In genomic region chr3:172561894-172562664, GRCh38 we compare ENCODE assay signal across 9 cellular contexts. TPM values are rescaled to one million over a fixed set of nuclear protein-coding genes. Genes with fewer than 3 reads are reported as not detected.
DNase-seq lines count a peak whose midpoint lies in the region; ATAC-seq, FAIRE-seq and TF ChIP-seq lines count a peak whose summit lies in the region.
"Had no signal": no experiment of that assay in that cellular context is flagged by ENCODE, and none has a peak within 500 bp of the region (broad histone marks: within the 10 kb centered on the region; RNA-seq: fewer than 3 reads in every experiment).

No MANE protein-coding gene starts in this region.

- H3K23ac ChIP-seq in neuronal stem cell (ENCODE audit: low read depth, low read length, poor library complexity): no peak overlapping the region

- H3K9me3 ChIP-seq in astrocyte (ENCODE audit: insufficient read depth, low read depth, low read length) (no peaks in the 10 kb centered on the region), neuronal stem cell (replicated peaks in 1 of 2; ENCODE audit: control insufficient read depth in 2 of 2, insufficient read depth in 1 of 2, low read depth in 1 of 2, low read length in 2 of 2) (no peaks in the 10 kb centered on the region)
- H3K9me3 ChIP-seq in naive thymus-derived CD4-positive, alpha-beta T cell (ENCODE audit: control insufficient read depth in 2 of 3, low read length in 3 of 3): no peaks in the 10 kb centered on the region

- H2BK15ac ChIP-seq in neuronal stem cell (ENCODE audit: low read length): no peak overlapping the region

- no peaks in the 10 kb centered on the region for H3K36me3 Mint-ChIP-seq in astrocyte (ENCODE audit: low read depth, unreplicated experiment)
- peaks cover 0 to 13% (median 0%) of the 10 kb centered on the region in 5 donors for H3K36me3 Mint-ChIP-seq in naive thymus-derived CD4-positive, alpha-beta T cell

- no peaks in the 10 kb centered on the region for H3K79me2 ChIP-seq in astrocyte (ENCODE audit: insufficient read depth, low read length)

- no peak overlapping the region for H3K4ac ChIP-seq in neuronal stem cell (ENCODE audit: low read length)

- H3K27ac ChIP-seq in astrocyte (ENCODE audit: low read depth, low read length) (peak overlapping the region; percentile 23), neuronal stem cell (replicated peaks; ENCODE audit: low read length) (no peak overlapping the region)
- H3K27ac ChIP-seq in naive thymus-derived CD4-positive, alpha-beta T cell (ENCODE audit: low read depth, low read length): no peak overlapping the region

- no peaks in the 10 kb centered on the region for H3K79me1 ChIP-seq in neuronal stem cell (ENCODE audit: low read depth, low read length)

- no peak overlapping the region for H3K4me3 Mint-ChIP-seq in astrocyte (ENCODE audit: unreplicated experiment)
- H3K4me3 Mint-ChIP-seq in naive thymus-derived CD4-positive, alpha-beta T cell: peak overlapping the region in 4 of 10 donors; percentile 13 to 69 (median 51)

- no peak for FAIRE-seq in astrocyte (lab: Jason Lieb, UNC)

- H3K9me3 Mint-ChIP-seq in astrocyte (ENCODE audit: unreplicated experiment): peaks cover 5% of the 10 kb centered on the region
- peaks cover 0 to 9% (median 0%) of the 10 kb centered on the region in 11 donors for H3K9me3 Mint-ChIP-seq in naive thymus-derived CD4-positive, alpha-beta T cell

- H3K14ac ChIP-seq in neuronal stem cell (ENCODE audit: low read length): no peak overlapping the region

- H2BK120ac ChIP-seq in neuronal stem cell (ENCODE audit: low read depth, low read length): no peak overlapping the region

- intact Hi-C loops in naive thymus-derived CD4-positive, alpha-beta T cell (cut with micrococcal nuclease): loop anchor here (1.0 to 2.0 kb wide), 5 partner anchors 15 to 39 kb away; partner anchors contain the start of gene TNFSF10 (in 1 of the 2)

- H4K91ac ChIP-seq in neuronal stem cell (ENCODE audit: low read depth, low read length, poor library complexity): no peak overlapping the region

- DNase-seq in CD1c-positive myeloid dendritic cell (ENCODE audit: extremely low spot score): peak; percentile 34
- no peak for DNase-seq in astrocyte (ENCODE audit: low read depth)
- no peak for DNase-seq in naive thymus-derived CD4-positive, alpha-beta T cell
- DNase-seq in NCI-H2107 (lab: John Stamatoyannopoulos, UW): no peak
- no peak for DNase-seq in mucosa of gallbladder (ENCODE audit: low spot score)
- no peak for DNase-seq in neuronal stem cell (ENCODE audit: low spot score)

- ATAC-seq in HG02981 (IDR thresholded peaks at IDR 0.05; ENCODE audit: unreplicated experiment) (peak; percentile 4), HG03565 (IDR thresholded peaks at IDR 0.05; ENCODE audit: unreplicated experiment) (no peak)
- ATAC-seq in naive thymus-derived CD4-positive, alpha-beta T cell: no peak

- no peak overlapping the region for H2AFZ ChIP-seq in astrocyte (ENCODE audit: low read depth, low read length)
- H2AFZ ChIP-seq in neuronal stem cell (ENCODE audit: low read length): no peak overlapping the region

- POLR2A ChIA-PET in naive thymus-derived CD4-positive, alpha-beta T cell (lab: Charles Lee): no interaction called here

- H3K36me3 ChIP-seq in astrocyte (ENCODE audit: insufficient read depth, low read length) (no peaks in the 10 kb centered on the region), neuronal stem cell (replicated peaks in 1 of 2; ENCODE audit: control insufficient read depth in 2 of 2, insufficient read depth in 2 of 2, low read length in 2 of 2) (no peaks in the 10 kb centered on the region)
- no peaks in the 10 kb centered on the region for H3K36me3 ChIP-seq in naive thymus-derived CD4-positive, alpha-beta T cell (ENCODE audit: control insufficient read depth in 2 of 3, insufficient read depth in 3 of 3, low read length in 3 of 3)

- H3K4me1 Mint-ChIP-seq in astrocyte (ENCODE audit: low read depth, unreplicated experiment): peaks cover 18% of the 10 kb centered on the region
- peaks cover 17 to 53% (median 33%) of the 10 kb centered on the region in 7 donors for H3K4me1 Mint-ChIP-seq in naive thymus-derived CD4-positive, alpha-beta T cell

- no peaks in the 10 kb centered on the region for H4K20me1 ChIP-seq in astrocyte (ENCODE audit: insufficient read depth, low read length)

- H3K27me3 Mint-ChIP-seq in astrocyte (ENCODE audit: low read depth, unreplicated experiment): no peaks in the 10 kb centered on the region
- H3K27me3 Mint-ChIP-seq in naive thymus-derived CD4-positive, alpha-beta T cell: no peaks in the 10 kb centered on the region

- H3K27me3 ChIP-seq in astrocyte (ENCODE audit: insufficient read depth, low read length) (no peaks in the 10 kb centered on the region), neuronal stem cell (ENCODE audit: control insufficient read depth in 3 of 3, insufficient read depth in 3 of 3, low read depth in 1 of 3, low read length in 3 of 3) (no peaks in the 10 kb centered on the region)
- H3K27me3 ChIP-seq in naive thymus-derived CD4-positive, alpha-beta T cell (ENCODE audit: control insufficient read depth in 2 of 2, insufficient read depth in 2 of 2, low read length in 2 of 2): no peaks in the 10 kb centered on the region

- H3K9ac ChIP-seq in astrocyte (ENCODE audit: low read length): no peak overlapping the region
- H3K9ac ChIP-seq in neuronal stem cell (ENCODE audit: low read depth, low read length, poor library complexity): no peak overlapping the region

- H3K4me3 ChIP-seq in astrocyte (ENCODE audit: insufficient read depth, low read depth, low read length): no peak overlapping the region
- no peak overlapping the region for H3K4me3 ChIP-seq in naive thymus-derived CD4-positive, alpha-beta T cell (ENCODE audit: low read length)
- H3K4me3 ChIP-seq in neuronal stem cell (ENCODE audit: low read length in 2 of 2): no peak overlapping the region

- no peak overlapping the region for H4K8ac ChIP-seq in neuronal stem cell (ENCODE audit: low read depth, low read length)

- CTCF ChIA-PET in naive thymus-derived CD4-positive, alpha-beta T cell (lab: Charles Lee): interaction anchor here (0.9 kb wide), 1 partner anchor 33 kb away, joined by 3 read pairs; no protein-coding TSS in a partner anchor

- H2BK12ac ChIP-seq in neuronal stem cell (ENCODE audit: low read length): no peak overlapping the region

- H3K4me1 ChIP-seq in astrocyte (ENCODE audit: insufficient read depth, low read length) (peaks cover 17% of the 10 kb centered on the region), neuronal stem cell (ENCODE audit: control insufficient read depth in 2 of 2, insufficient read depth in 1 of 2, low read depth in 1 of 2, low read length in 2 of 2) (no peaks in the 10 kb centered on the region)
- peaks cover 0 to 15% of the 10 kb centered on the region in 2 donors for H3K4me1 ChIP-seq in naive thymus-derived CD4-positive, alpha-beta T cell (ENCODE audit: control insufficient read depth in 2 of 2, insufficient read depth in 2 of 2, low read length in 2 of 2)

- no peak for TF ChIP-seq CTCF in astrocyte (IDR thresholded peaks at IDR 0.05; ENCODE audit: insufficient read depth, low read depth, low read length)

- H2AK5ac ChIP-seq in neuronal stem cell (ENCODE audit: low read depth, low read length): no peak overlapping the region

- no peak overlapping the region for H3K18ac ChIP-seq in neuronal stem cell (ENCODE audit: low read length)

- WGBS in neuronal stem cell (ENCODE audit: extremely low coverage in 2 of 2, insufficient read length in 2 of 2, insufficient replicate concordance in 1 of 2), 2 donors: no CpG with 5 or more reads among the region's 12 CpGs

- no peak overlapping the region for H3K27ac Mint-ChIP-seq in astrocyte (ENCODE audit: unreplicated experiment)
- peak overlapping the region in 5 of 9 donors; percentile 22 to 89 (median 82) for H3K27ac Mint-ChIP-seq in naive thymus-derived CD4-positive, alpha-beta T cell

- no peak overlapping the region for H2BK5ac ChIP-seq in neuronal stem cell (ENCODE audit: low read length)

- H3K4me2 ChIP-seq in astrocyte (ENCODE audit: low read length): no peak overlapping the region
- no peak overlapping the region for H3K4me2 ChIP-seq in neuronal stem cell (ENCODE audit: insufficient read depth, low read length, poor library complexity, severe bottlenecking)

RNA-seq across cellular contexts. Expression of gene TNFSF10, which starts 38.8 kb away (rescaled TPM):
- total RNA-seq in astrocyte: 1.8 and 6.1 TPM in 2 replicates
- 100 to 1,000 TPM in 1 of 5 experiments, 10 to 100 TPM in 4; 10.8 to 234 (median 45.0) TPM for total RNA-seq in naive thymus-derived CD4-positive, alpha-beta T cell
- 10 to 100 TPM; 60.9 to 92.1 TPM for polyA plus RNA-seq in naive thymus-derived CD4-positive, alpha-beta T cell
- 40.3 TPM for total RNA-seq in mucosa of gallbladder
- not detected for polyA plus RNA-seq in neuronal stem cell (2013, experiment 1 of 2)
- polyA plus RNA-seq in neuronal stem cell (2013, experiment 2 of 2): not detected
- total RNA-seq: HT1080 had no signal
